ENCODE assay signal across 1 cellular context in the genomic region with DNA sequence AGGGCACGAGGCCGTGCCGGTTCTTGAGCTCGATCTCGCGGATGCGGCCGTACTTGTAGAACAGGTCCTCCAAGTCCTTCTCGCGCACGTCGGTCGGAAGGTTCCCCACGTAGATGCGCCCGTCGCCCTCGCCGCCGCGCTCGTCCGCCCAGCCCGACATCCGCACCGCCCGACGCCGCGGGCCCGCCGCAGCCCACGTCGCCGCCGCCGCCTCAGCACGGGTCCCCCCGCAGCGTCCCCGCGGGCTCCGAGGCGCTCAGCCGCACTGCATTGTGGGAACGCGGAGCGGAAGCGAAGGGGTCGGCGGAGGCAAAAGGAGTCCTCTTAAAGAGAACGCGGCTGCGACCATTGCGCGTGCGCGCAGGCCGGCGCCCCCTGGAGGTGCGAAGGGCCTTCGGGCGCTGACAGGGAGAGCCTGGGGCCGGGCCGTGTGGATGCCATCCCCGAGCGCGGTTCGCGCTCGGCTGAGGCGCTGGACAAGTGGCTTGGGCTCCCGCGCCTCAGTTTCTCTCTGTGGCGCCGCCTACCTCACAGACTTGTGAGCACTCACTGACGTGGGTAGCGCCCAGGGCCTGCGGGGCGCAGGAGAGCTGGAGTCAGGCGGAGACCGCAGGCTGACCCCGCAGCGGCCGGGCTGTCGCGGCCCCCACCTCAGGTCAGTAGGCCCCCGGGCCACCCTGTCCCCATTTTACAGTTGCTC.
TF ChIP-seq lines count a peak whose summit lies in the region.

A gene with protein sequence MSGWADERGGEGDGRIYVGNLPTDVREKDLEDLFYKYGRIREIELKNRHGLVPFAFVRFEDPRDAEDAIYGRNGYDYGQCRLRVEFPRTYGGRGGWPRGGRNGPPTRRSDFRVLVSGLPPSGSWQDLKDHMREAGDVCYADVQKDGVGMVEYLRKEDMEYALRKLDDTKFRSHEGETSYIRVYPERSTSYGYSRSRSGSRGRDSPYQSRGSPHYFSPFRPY (minus strand): TSS at position 299 of the 700 bp plus-strand sequence. CDS start 139 bp downstream, at position 160.

TF ChIP-seq in HepG2, 621 proteins besides CTCF, POLR2A, EP300 and RAD21 (continued from another document and continues in another):
- TF ChIP-seq ZNF318 (CRISPR knock-in tag; IDR thresholded peaks at IDR 0.05): no peak
- peak; percentile 86; the same call in 1 of the 2 replicates for TF ChIP-seq SNAI1 (CRISPR knock-in tag; IDR thresholded peaks at IDR 0.05; ENCODE audit: borderline replicate concordance)
- TF ChIP-seq ZSCAN9 (CRISPR knock-in tag; IDR thresholded peaks at IDR 0.05; ENCODE audit: borderline replicate concordance): 0 out of 2 replicates have a peak, but pooled peaks have one; percentile 23
- no peak for TF ChIP-seq CHCHD3 (CRISPR knock-in tag; IDR thresholded peaks at IDR 0.05)
- no peak for TF ChIP-seq RFX3 (CRISPR knock-in tag; IDR thresholded peaks at IDR 0.05)
- TF ChIP-seq ZNF569 (CRISPR knock-in tag; IDR thresholded peaks at IDR 0.05; ENCODE audit: borderline replicate concordance): no peak
- TF ChIP-seq ZEB1 (IDR thresholded peaks at IDR 0.05; ENCODE audit: insufficient replicate concordance, low read depth): peak; percentile 54
- no peak for TF ChIP-seq ZNF24 (IDR thresholded peaks at IDR 0.05)
- peak; percentile 70; the same call in 1 of the 2 replicates for TF ChIP-seq ZNF616 (CRISPR knock-in tag; IDR thresholded peaks at IDR 0.05; ENCODE audit: low read depth)
- 0 out of 2 replicates have a peak, but pooled peaks have one; percentile 47 for TF ChIP-seq SOX5 (CRISPR knock-in tag; IDR thresholded peaks at IDR 0.05; ENCODE audit: borderline replicate concordance)
- TF ChIP-seq TAF15 (IDR thresholded peaks at IDR 0.05; ENCODE audit: low read depth, low read length, poor library complexity, severe bottlenecking): peak; percentile 54
- TF ChIP-seq ZBTB25 (CRISPR knock-in tag; IDR thresholded peaks at IDR 0.05): peak; percentile 71; the same call in 1 of the 2 replicates
- no peak for TF ChIP-seq ZNF841 (CRISPR knock-in tag; IDR thresholded peaks at IDR 0.05; ENCODE audit: borderline replicate concordance)
- no peak for TF ChIP-seq KLF15 (CRISPR knock-in tag; IDR thresholded peaks at IDR 0.05; ENCODE audit: borderline replicate concordance)
- TF ChIP-seq RFX5 (IDR thresholded peaks at IDR 0.05; ENCODE audit: low read depth, low read length): peak; percentile 26; the same call in 1 of the 2 replicates
- TF ChIP-seq, protein P1, sequence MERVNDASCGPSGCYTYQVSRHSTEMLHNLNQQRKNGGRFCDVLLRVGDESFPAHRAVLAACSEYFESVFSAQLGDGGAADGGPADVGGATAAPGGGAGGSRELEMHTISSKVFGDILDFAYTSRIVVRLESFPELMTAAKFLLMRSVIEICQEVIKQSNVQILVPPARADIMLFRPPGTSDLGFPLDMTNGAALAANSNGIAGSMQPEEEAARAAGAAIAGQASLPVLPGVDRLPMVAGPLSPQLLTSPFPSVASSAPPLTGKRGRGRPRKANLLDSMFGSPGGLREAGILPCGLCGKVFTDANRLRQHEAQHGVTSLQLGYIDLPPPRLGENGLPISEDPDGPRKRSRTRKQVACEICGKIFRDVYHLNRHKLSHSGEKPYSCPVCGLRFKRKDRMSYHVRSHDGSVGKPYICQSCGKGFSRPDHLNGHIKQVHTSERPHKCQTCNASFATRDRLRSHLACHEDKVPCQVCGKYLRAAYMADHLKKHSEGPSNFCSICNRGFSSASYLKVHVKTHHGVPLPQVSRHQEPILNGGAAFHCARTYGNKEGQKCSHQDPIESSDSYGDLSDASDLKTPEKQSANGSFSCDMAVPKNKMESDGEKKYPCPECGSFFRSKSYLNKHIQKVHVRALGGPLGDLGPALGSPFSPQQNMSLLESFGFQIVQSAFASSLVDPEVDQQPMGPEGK (CRISPR knock-in tag; IDR thresholded peaks at IDR 0.05): peak; percentile 85
- peak; percentile 75; the same call in 1 of the 2 replicates for TF ChIP-seq ZNF766 (CRISPR knock-in tag; IDR thresholded peaks at IDR 0.05; ENCODE audit: borderline replicate concordance)
- TF ChIP-seq KLF11 (CRISPR knock-in tag; IDR thresholded peaks at IDR 0.05): peak; percentile 62; the same call in 1 of the 2 replicates
- 0 out of 2 replicates have a peak, but pooled peaks have one; percentile 16 for TF ChIP-seq ZNF546 (CRISPR knock-in tag; conservative IDR thresholded peaks at IDR 0.05)
- TF ChIP-seq, protein P2, sequence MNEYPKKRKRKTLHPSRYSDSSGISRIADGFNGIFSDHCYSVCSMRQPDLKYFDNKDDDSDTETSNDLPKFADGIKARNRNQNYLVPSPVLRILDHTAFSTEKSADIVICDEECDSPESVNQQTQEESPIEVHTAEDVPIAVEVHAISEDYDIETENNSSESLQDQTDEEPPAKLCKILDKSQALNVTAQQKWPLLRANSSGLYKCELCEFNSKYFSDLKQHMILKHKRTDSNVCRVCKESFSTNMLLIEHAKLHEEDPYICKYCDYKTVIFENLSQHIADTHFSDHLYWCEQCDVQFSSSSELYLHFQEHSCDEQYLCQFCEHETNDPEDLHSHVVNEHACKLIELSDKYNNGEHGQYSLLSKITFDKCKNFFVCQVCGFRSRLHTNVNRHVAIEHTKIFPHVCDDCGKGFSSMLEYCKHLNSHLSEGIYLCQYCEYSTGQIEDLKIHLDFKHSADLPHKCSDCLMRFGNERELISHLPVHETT (CRISPR knock-in tag; conservative IDR thresholded peaks at IDR 0.05): peak; percentile 70; the same call in 1 of the 2 replicates
- TF ChIP-seq ZNF782 (CRISPR knock-in tag; IDR thresholded peaks at IDR 0.05; ENCODE audit: borderline replicate concordance): no peak; the same call in 1 of the 2 replicates
- TF ChIP-seq, protein P3, sequence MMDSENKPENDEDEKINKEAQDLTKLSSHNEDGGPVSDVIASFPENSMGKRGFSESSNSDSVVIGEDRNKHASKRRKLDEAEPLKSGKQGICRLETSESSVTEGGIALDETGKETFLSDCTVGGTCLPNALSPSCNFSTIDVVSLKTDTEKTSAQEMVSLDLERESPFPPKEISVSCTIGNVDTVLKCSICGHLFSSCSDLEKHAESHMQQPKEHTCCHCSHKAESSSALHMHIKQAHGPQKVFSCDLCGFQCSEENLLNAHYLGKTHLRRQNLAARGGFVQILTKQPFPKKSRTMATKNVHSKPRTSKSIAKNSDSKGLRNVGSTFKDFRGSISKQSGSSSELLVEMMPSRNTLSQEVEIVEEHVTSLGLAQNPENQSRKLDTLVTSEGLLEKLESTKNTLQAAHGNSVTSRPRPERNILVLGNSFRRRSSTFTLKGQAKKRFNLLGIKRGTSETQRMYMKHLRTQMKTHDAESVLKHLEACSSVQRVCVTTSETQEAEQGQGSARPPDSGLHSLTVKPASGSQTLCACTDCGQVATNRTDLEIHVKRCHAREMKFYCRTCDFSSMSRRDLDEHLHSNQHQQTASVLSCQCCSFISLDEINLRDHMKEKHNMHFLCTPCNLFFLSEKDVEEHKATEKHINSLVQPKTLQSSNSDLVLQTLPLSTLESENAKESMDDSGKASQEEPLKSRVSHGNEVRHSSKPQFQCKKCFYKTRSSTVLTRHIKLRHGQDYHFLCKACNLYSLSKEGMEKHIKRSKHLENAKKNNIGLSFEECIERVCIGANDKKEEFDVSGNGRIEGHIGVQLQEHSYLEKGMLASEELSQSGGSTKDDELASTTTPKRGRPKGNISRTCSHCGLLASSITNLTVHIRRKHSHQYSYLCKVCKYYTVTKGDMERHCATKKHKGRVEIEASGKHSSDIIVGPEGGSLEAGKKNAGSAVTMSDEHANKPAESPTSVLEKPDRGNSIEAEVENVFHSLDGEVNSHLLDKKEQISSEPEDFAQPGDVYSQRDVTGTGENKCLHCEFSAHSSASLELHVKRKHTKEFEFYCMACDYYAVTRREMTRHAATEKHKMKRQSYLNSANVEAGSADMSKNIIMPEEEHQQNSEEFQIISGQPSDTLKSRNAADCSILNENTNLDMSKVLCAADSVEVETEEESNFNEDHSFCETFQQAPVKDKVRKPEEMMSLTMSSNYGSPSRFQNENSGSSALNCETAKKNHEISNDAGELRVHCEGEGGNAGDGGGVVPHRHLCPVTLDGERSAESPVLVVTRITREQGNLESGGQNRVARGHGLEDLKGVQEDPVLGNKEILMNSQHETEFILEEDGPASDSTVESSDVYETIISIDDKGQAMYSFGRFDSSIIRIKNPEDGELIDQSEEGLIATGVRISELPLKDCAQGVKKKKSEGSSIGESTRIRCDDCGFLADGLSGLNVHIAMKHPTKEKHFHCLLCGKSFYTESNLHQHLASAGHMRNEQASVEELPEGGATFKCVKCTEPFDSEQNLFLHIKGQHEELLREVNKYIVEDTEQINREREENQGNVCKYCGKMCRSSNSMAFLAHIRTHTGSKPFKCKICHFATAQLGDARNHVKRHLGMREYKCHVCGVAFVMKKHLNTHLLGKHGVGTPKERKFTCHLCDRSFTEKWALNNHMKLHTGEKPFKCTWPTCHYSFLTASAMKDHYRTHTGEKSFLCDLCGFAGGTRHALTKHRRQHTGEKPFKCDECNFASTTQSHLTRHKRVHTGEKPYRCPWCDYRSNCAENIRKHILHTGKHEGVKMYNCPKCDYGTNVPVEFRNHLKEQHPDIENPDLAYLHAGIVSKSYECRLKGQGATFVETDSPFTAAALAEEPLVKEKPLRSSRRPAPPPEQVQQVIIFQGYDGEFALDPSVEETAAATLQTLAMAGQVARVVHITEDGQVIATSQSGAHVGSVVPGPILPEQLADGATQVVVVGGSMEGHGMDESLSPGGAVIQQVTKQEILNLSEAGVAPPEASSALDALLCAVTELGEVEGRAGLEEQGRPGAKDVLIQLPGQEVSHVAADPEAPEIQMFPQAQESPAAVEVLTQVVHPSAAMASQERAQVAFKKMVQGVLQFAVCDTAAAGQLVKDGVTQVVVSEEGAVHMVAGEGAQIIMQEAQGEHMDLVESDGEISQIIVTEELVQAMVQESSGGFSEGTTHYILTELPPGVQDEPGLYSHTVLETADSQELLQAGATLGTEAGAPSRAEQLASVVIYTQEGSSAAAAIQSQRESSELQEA (CRISPR knock-in tag; IDR thresholded peaks at IDR 0.05; ENCODE audit: not compliant biosample characterization): no peak
